Comparison of ENCODE assay signal across 23 cellular contexts in the genomic region with DNA sequence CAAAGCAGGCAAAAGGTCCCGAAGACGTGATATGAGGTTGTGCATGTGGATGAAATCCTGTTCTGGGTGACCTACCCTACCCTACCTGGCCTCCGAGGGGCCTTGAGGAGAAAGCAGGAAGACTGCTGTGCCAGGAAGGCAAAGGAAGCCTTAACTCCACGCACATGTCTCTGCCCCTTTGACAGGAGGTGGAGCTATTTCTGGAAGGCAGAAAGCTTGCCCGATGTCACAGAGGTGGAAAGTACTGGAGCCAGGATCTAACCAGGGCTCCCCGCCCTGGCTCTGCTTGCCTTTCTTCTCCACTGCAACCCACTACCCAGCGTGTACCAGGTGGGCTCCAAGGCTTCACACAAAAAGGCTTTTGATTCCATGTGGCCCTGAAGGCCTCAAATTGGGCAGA.
"Had no signal": no experiment of that assay in that cellular context is flagged by ENCODE, and none has a peak within 500 bp of the region (broad histone marks: within the 10 kb centered on the region; RNA-seq: fewer than 3 reads in every experiment).

No MANE protein-coding gene starts in this region.

- H3K27me3 ChIP-seq: cardiac muscle cell, hepatocyte, left lung, upper lobe of left lung had no signal

- H3K27ac ChIP-seq: hepatocyte, left lung, parathyroid adenoma, spleen, thoracic aorta, upper lobe of left lung, WERI-Rb-1 had no signal

- H3K4me1 Mint-ChIP-seq: activated naive CD8-positive, alpha-beta T cell treated with anti-CD3 and anti-CD28 coated beads, Interleukin-2, amount 50 U/mL, for 24 hours; immature natural killer cell had no signal

- H3K4me3 Mint-ChIP-seq: activated naive CD4-positive, alpha-beta T cell treated with anti-CD3 and anti-CD28 coated beads for 36 hours; activated naive CD8-positive, alpha-beta T cell treated with anti-CD3 and anti-CD28 coated beads, Interleukin-2, amount 50 U/mL, for 24 hours; immature natural killer cell; memory B cell; natural killer cell treated with Interleukin-12 subunit alpha and Interleukin-12 subunit beta and Interleukin-15 and Interleukin-18, amount 100 ng/mL, for 72 hours had no signal

- H2AFZ ChIP-seq: hepatocyte, parathyroid adenoma had no signal

- H3K4me3 ChIP-seq: cardiac muscle cell, hepatocyte, left lung, spleen, thoracic aorta, upper lobe of left lung had no signal

- DNase-seq: activated CD4-positive, alpha-beta T cell treated with anti-CD3 and anti-CD28 coated beads for 1 hour; activated CD4-positive, alpha-beta T cell treated with anti-CD3 and anti-CD28 coated beads, Interleukin-2, amount 50 U/mL, for 1 hour; activated effector memory CD4-positive, alpha-beta T cell treated with Interleukin-2 at 50 U/mL for 16 hours; activated naive CD4-positive, alpha-beta T cell treated with anti-CD3 and anti-CD28 coated beads for 36 hours; activated naive CD8-positive, alpha-beta T cell treated with anti-CD3 and anti-CD28 coated beads, Interleukin-2, amount 50 U/mL, for 24 hours; dermis blood vessel endothelial cell; effector CD8-positive, alpha-beta T cell; erythroblast; foreskin fibroblast; immature natural killer cell; left lung; spleen; stimulated activated CD4-positive, alpha-beta T cell treated with anti-CD3 and anti-CD28 coated beads, Interleukin-4, amount 100 ng/mL, for 1 hour; stimulated activated naive CD4-positive, alpha-beta T cell treated with Interleukin-2 at 50 U/mL for 16 hours; T-helper 1 cell; upper lobe of left lung; WERI-Rb-1 had no signal

- H3K9ac ChIP-seq: parathyroid adenoma had no signal

- H3K4me2 ChIP-seq: hepatocyte had no signal

- H3K9me3 Mint-ChIP-seq: activated naive CD4-positive, alpha-beta T cell treated with anti-CD3 and anti-CD28 coated beads for 36 hours; activated naive CD8-positive, alpha-beta T cell treated with anti-CD3 and anti-CD28 coated beads, Interleukin-2, amount 50 U/mL, for 24 hours; immature natural killer cell; memory B cell; natural killer cell treated with Interleukin-12 subunit alpha and Interleukin-12 subunit beta and Interleukin-15 and Interleukin-18, amount 100 ng/mL, for 72 hours had no signal

- H3K36me3 ChIP-seq: cardiac muscle cell, thoracic aorta, WERI-Rb-1 had no signal

- H3K9me3 ChIP-seq: left lung, thoracic aorta, upper lobe of left lung had no signal

- H3K36me3 Mint-ChIP-seq: immature natural killer cell, memory B cell had no signal

- H3K27ac Mint-ChIP-seq: activated naive CD4-positive, alpha-beta T cell treated with anti-CD3 and anti-CD28 coated beads for 36 hours; activated naive CD8-positive, alpha-beta T cell treated with anti-CD3 and anti-CD28 coated beads, Interleukin-2, amount 50 U/mL, for 24 hours; memory B cell; natural killer cell treated with Interleukin-12 subunit alpha and Interleukin-12 subunit beta and Interleukin-15 and Interleukin-18, amount 100 ng/mL, for 72 hours had no signal
